25 cellular contexts compared by ENCODE assay signal in genomic region chr7:157661611-157661975, GRCh38.
"Had no signal": no experiment of that assay in that cellular context is flagged by ENCODE, and none has a peak within 500 bp of the region (broad histone marks: within the 10 kb centered on the region; RNA-seq: fewer than 3 reads in every experiment).

No MANE protein-coding gene starts in this region.

- H3K36me3 ChIP-seq: esophagus squamous epithelium, heart right ventricle, lower lobe of right lung, ovary, sigmoid colon, thoracic aorta, tibial nerve, upper lobe of left lung had no signal

- H3K4me1 Mint-ChIP-seq: memory B cell had no signal

- ATAC-seq: left ventricle myocardium superior; lower lobe of right lung; mucosa of descending colon; stimulated activated naive B cell treated with anti-CD40 and anti-IgM and Interleukin-4, amounts not matched to agents 10 μg/mL and 1 μg/mL and 100 μg/mL, for 72 hours had no signal

- H3K9me3 ChIP-seq: esophagus squamous epithelium, heart right ventricle, lower lobe of right lung, mucosa of descending colon, ovary, sigmoid colon, thoracic aorta, tibial nerve, upper lobe of left lung had no signal

- DNase-seq: dermis blood vessel endothelial cell; effector memory CD4-positive, alpha-beta T cell; esophagus squamous epithelium; foreskin melanocyte; glutamatergic neuron; heart right ventricle; hippocampal formation; kidney glomerular epithelial cell; left ventricle myocardium superior; lower lobe of right lung; mucosa of descending colon; naive B cell; nephron progenitor cell; nucleus accumbens; stimulated activated CD4-positive, alpha-beta T cell treated with anti-CD3 and anti-CD28 coated beads, Interleukin-2, amount 100 ng/mL, for 48 hours; stimulated activated naive B cell treated with anti-CD40 and anti-IgM and Interleukin-4, amounts not matched to agents 10 μg/mL and 1 μg/mL and 100 μg/mL, for 72 hours had no signal

- H3K9me3 Mint-ChIP-seq: memory B cell; mesothelial cell of epicardium; nephron progenitor cell; stimulated activated naive CD8-positive, alpha-beta T cell treated with anti-CD3 and anti-CD28 coated beads, Interleukin-15, Interleukin-2, amounts not matched to agents 100 ng/mL and 50 ng/mL, for 24 hours had no signal

- H3K27ac Mint-ChIP-seq: memory B cell; mesothelial cell of epicardium; nephron progenitor cell; stimulated activated naive B cell treated with anti-CD40 and anti-IgM and Interleukin-4, amounts not matched to agents 10 μg/mL and 1 μg/mL and 100 μg/mL, for 72 hours; stimulated activated naive CD8-positive, alpha-beta T cell treated with anti-CD3 and anti-CD28 coated beads, Interleukin-15, Interleukin-2, amounts not matched to agents 100 ng/mL and 50 ng/mL, for 24 hours had no signal

- H3K27me3 Mint-ChIP-seq: memory B cell; naive B cell; stimulated activated naive B cell treated with anti-CD40 and anti-IgM and Interleukin-4, amounts not matched to agents 10 μg/mL and 1 μg/mL and 100 μg/mL, for 72 hours; stimulated activated naive CD8-positive, alpha-beta T cell treated with anti-CD3 and anti-CD28 coated beads, Interleukin-15, Interleukin-2, amounts not matched to agents 100 ng/mL and 50 ng/mL, for 24 hours had no signal

- H3K4me1 ChIP-seq: lower lobe of right lung, tibial nerve, upper lobe of left lung had no signal

- H3K27me3 ChIP-seq: ovary, tibial nerve, upper lobe of left lung had no signal

- H3K4me3 Mint-ChIP-seq: memory B cell; mesothelial cell of epicardium; nephron progenitor cell; stimulated activated naive B cell treated with anti-CD40 and anti-IgM and Interleukin-4, amounts not matched to agents 10 μg/mL and 1 μg/mL and 100 μg/mL, for 72 hours; stimulated activated naive CD8-positive, alpha-beta T cell treated with anti-CD3 and anti-CD28 coated beads, Interleukin-15, Interleukin-2, amounts not matched to agents 100 ng/mL and 50 ng/mL, for 24 hours had no signal

- H3K36me3 Mint-ChIP-seq: memory B cell; mesothelial cell of epicardium; naive B cell; stimulated activated naive B cell treated with anti-CD40 and anti-IgM and Interleukin-4, amounts not matched to agents 10 μg/mL and 1 μg/mL and 100 μg/mL, for 72 hours had no signal

- H3K27ac ChIP-seq: coronary artery, esophagus squamous epithelium, heart right ventricle, lower lobe of right lung, ovary, sigmoid colon, thoracic aorta, tibial nerve, upper lobe of left lung had no signal

- H3K4me3 ChIP-seq: coronary artery, esophagus squamous epithelium, heart right ventricle, lower lobe of right lung, mucosa of descending colon, ovary, sigmoid colon, thoracic aorta, tibial nerve, upper lobe of left lung had no signal
